8 cellular contexts compared by ENCODE assay signal in genomic region chr7:92717982-92718716, GRCh38.
DNase-seq lines count a peak whose midpoint lies in the region; ATAC-seq lines count a peak whose summit lies in the region.

No MANE protein-coding gene starts in this region.

- ATAC-seq in GM18517 (IDR thresholded peaks at IDR 0.05; ENCODE audit: unreplicated experiment) (peak; percentile 41), HG03139 (IDR thresholded peaks at IDR 0.05; ENCODE audit: unreplicated experiment) (peak; percentile 69)

- DNase-seq in SHP77 treated with DMSO at 0.1 percent for 48 hours (lab: John Stamatoyannopoulos, UW) (peak; percentile 54), amniotic stem cell (lab: John Stamatoyannopoulos, UW) (peak; percentile 45), inferior parietal cortex (ENCODE audit: extremely low spot score) (peak; percentile 85), mesenteric fat pad (ENCODE audit: low spot score) (no peak), T-helper 9 cell (no peak)
- peak; percentile 73 for DNase-seq in stimulated activated CD4-positive, alpha-beta T cell treated with anti-CD3 and anti-CD28 coated beads, Interleukin-15, amount 100 ng/mL, for 24 hours

Comparison
In these comparisons a context has a peak if more than half of its experiments do, and no peak if none do; other contexts are left out.
1. DNase-seq: peak in SHP77 treated with DMSO at 0.1 percent for 48 hours (single experiment), amniotic stem cell (single experiment), inferior parietal cortex (single experiment) and stimulated activated CD4-positive, alpha-beta T cell treated with anti-CD3 and anti-CD28 coated beads, Interleukin-15, amount 100 ng/mL, for 24 hours (single experiment); none in mesenteric fat pad (single experiment) and T-helper 9 cell (single experiment).